ENCODE assay signal across 1 cellular context in the genomic region with DNA sequence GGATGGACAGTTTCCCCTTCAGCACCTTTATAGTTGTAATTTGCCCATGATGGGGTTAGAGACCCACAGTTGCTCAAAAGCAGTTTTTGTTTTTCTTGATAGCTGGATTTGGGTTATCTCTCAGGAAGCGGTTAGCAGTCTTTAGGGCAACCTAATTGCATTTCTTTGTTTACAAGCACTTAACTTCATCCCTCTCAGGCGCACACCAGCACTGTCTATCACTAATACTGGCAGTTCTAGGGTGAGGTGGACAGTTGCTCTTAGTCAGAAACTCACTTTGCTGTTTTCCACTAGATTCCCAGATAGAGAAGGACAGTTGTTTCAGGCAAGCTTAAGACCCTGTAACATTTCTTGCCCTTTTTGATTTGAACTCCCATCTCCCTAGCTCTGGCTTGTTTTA.
TF ChIP-seq lines count a peak whose summit lies in the region.

No MANE protein-coding gene starts in this region.

TF ChIP-seq in GM23338, 12 proteins besides CTCF, POLR2A, EP300 and RAD21 (continued from another document):
- TF ChIP-seq, protein P1, sequence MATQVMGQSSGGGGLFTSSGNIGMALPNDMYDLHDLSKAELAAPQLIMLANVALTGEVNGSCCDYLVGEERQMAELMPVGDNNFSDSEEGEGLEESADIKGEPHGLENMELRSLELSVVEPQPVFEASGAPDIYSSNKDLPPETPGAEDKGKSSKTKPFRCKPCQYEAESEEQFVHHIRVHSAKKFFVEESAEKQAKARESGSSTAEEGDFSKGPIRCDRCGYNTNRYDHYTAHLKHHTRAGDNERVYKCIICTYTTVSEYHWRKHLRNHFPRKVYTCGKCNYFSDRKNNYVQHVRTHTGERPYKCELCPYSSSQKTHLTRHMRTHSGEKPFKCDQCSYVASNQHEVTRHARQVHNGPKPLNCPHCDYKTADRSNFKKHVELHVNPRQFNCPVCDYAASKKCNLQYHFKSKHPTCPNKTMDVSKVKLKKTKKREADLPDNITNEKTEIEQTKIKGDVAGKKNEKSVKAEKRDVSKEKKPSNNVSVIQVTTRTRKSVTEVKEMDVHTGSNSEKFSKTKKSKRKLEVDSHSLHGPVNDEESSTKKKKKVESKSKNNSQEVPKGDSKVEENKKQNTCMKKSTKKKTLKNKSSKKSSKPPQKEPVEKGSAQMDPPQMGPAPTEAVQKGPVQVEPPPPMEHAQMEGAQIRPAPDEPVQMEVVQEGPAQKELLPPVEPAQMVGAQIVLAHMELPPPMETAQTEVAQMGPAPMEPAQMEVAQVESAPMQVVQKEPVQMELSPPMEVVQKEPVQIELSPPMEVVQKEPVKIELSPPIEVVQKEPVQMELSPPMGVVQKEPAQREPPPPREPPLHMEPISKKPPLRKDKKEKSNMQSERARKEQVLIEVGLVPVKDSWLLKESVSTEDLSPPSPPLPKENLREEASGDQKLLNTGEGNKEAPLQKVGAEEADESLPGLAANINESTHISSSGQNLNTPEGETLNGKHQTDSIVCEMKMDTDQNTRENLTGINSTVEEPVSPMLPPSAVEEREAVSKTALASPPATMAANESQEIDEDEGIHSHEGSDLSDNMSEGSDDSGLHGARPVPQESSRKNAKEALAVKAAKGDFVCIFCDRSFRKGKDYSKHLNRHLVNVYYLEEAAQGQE (IDR thresholded peaks at IDR 0.05; ENCODE audit: unreplicated experiment), result no peak
- no peak for TF ChIP-seq POLR2AphosphoS5 (IDR thresholded peaks at IDR 0.05; ENCODE audit: low read depth)
